In genomic region chr9:122930933-122931850, GRCh38 we compare ENCODE assay signal across 1 cellular context.
A peak's percentile ranks its signal among the peaks of the same experiment; 100 is the strongest.
TF ChIP-seq lines count a peak whose summit lies in the region.

ZBTB26 (minus strand) TSS chr9:122931512; CDS start chr9:122919934, 11,578 bp downstream.

TF ChIP-seq in HepG2, 621 proteins besides CTCF, POLR2A, EP300 and RAD21 (continued from another document and continues in another):
- TF ChIP-seq ZNF326 (CRISPR knock-in tag; IDR thresholded peaks at IDR 0.05; ENCODE audit: borderline replicate concordance) (no peak), NR3C1 (CRISPR knock-in tag; IDR thresholded peaks at IDR 0.05) (no peak), CBX1 (IDR thresholded peaks at IDR 0.05; ENCODE audit: low read depth) (no peak), ATF1 (CRISPR knock-in tag; IDR thresholded peaks at IDR 0.05) (peak; percentile 44; the same call in 1 of the 2 replicates), FOXP1 (IDR thresholded peaks at IDR 0.05) (no peak), FOXP1 (CRISPR knock-in tag; IDR thresholded peaks at IDR 0.05) (0 out of 2 replicates have a peak, but pooled peaks have one; percentile 7), CENPX (CRISPR knock-in tag; IDR thresholded peaks at IDR 0.05) (no peak), HOXA9 (CRISPR knock-in tag; IDR thresholded peaks at IDR 0.05; ENCODE audit: borderline replicate concordance) (no peak), ZNF484 (CRISPR knock-in tag; IDR thresholded peaks at IDR 0.05; ENCODE audit: borderline replicate concordance, low read depth) (no peak), DPF2 (CRISPR knock-in tag; IDR thresholded peaks at IDR 0.05; ENCODE audit: borderline replicate concordance, low read depth) (no peak), NR2F1 (CRISPR knock-in tag; IDR thresholded peaks at IDR 0.05) (no peak), FOXP4 (CRISPR knock-in tag; IDR thresholded peaks at IDR 0.05) (0 out of 2 replicates have a peak, but pooled peaks have one; percentile 32), ZNF124 (CRISPR knock-in tag; IDR thresholded peaks at IDR 0.05) (no peak), ZBTB1 (CRISPR knock-in tag; IDR thresholded peaks at IDR 0.05; ENCODE audit: borderline replicate concordance) (no peak), ZNF460 (CRISPR knock-in tag; IDR thresholded peaks at IDR 0.05; ENCODE audit: borderline replicate concordance) (no peak), SIN3A (IDR thresholded peaks at IDR 0.05; ENCODE audit: borderline replicate concordance, low read depth, low read length) (peak; percentile 86), HOXA5 (CRISPR knock-in tag; IDR thresholded peaks at IDR 0.05) (0 out of 2 replicates have a peak, but pooled peaks have one; percentile 38), ZBTB46 (CRISPR knock-in tag; IDR thresholded peaks at IDR 0.05; ENCODE audit: borderline replicate concordance) (no peak), ZNF616 (CRISPR knock-in tag; IDR thresholded peaks at IDR 0.05; ENCODE audit: low read depth) (no peak), DMAP1 (CRISPR knock-in tag; IDR thresholded peaks at IDR 0.05) (peak; percentile 68), ZNF770 (CRISPR knock-in tag; IDR thresholded peaks at IDR 0.05) (no peak), ZNF891 (CRISPR knock-in tag; IDR thresholded peaks at IDR 0.05) (0 out of 2 replicates have a peak, but pooled peaks have one; percentile 70), SIX4 (CRISPR knock-in tag; IDR thresholded peaks at IDR 0.05) (peak; percentile 39; the same call in 1 of the 2 replicates), ZNF777 (CRISPR knock-in tag; IDR thresholded peaks at IDR 0.05) (peak; percentile 78), ARID3A (IDR thresholded peaks at IDR 0.05; ENCODE audit: low read depth, low read length) (0 out of 2 replicates have a peak, but pooled peaks have one; percentile 26), ZNF512B (CRISPR knock-in tag; IDR thresholded peaks at IDR 0.05; ENCODE audit: borderline replicate concordance) (no peak), RBM39 (IDR thresholded peaks at IDR 0.05; ENCODE audit: low read depth, low read length, poor library complexity, severe bottlenecking) (peak; percentile 40), KLF15 (CRISPR knock-in tag; IDR thresholded peaks at IDR 0.05; ENCODE audit: borderline replicate concordance) (no peak; the same call in 1 of the 2 replicates), GABPA (IDR thresholded peaks at IDR 0.05; ENCODE audit: low read depth, low read length) (peak; percentile 97), GABPA (CRISPR knock-in tag; IDR thresholded peaks at IDR 0.05; ENCODE audit: low read depth) (peak; percentile 98), U2AF2 (IDR thresholded peaks at IDR 0.05; ENCODE audit: low read depth, low read length) (no peak), MIXL1 (CRISPR knock-in tag; IDR thresholded peaks at IDR 0.05) (peak; percentile 61), ZNF558 (CRISPR knock-in tag; IDR thresholded peaks at IDR 0.05; ENCODE audit: borderline replicate concordance) (no peak), SRSF1 (optimal IDR thresholded peaks at IDR 0.05; ENCODE audit: low read depth, low read length) (no peak), ZNF382 (CRISPR knock-in tag; IDR thresholded peaks at IDR 0.05; ENCODE audit: borderline replicate concordance) (no peak), KLF6 (CRISPR knock-in tag; IDR thresholded peaks at IDR 0.05) (peak; percentile 81), MED1 (CRISPR knock-in tag; IDR thresholded peaks at IDR 0.05) (peak; percentile 60; the same call in 1 of the 2 replicates), ZNF333 (CRISPR knock-in tag; IDR thresholded peaks at IDR 0.05; ENCODE audit: borderline replicate concordance) (no peak; the same call in 1 of the 2 replicates), ZNF839 (CRISPR knock-in tag; IDR thresholded peaks at IDR 0.05; ENCODE audit: borderline replicate concordance) (peak; percentile 82), FOXO4 (CRISPR knock-in tag; conservative IDR thresholded peaks at IDR 0.05) (no peak), ZNF724P (CRISPR knock-in tag; IDR thresholded peaks at IDR 0.05; ENCODE audit: borderline replicate concordance) (0 out of 2 replicates have a peak, but pooled peaks have one; percentile 39), CC2D1A (CRISPR knock-in tag; IDR thresholded peaks at IDR 0.05) (no peak), ZBTB26 (CRISPR knock-in tag; IDR thresholded peaks at IDR 0.05; ENCODE audit: borderline replicate concordance) (no peak), PAF1 (CRISPR knock-in tag; IDR thresholded peaks at IDR 0.05) (no peak), ZBTB7A (CRISPR knock-in tag; IDR thresholded peaks at IDR 0.05) (no peak), PATZ1 (CRISPR knock-in tag; IDR thresholded peaks at IDR 0.05) (0 out of 2 replicates have a peak, but pooled peaks have one; percentile 9), MTF2 (CRISPR knock-in tag; IDR thresholded peaks at IDR 0.05; ENCODE audit: borderline replicate concordance) (no peak), ZNF691 (CRISPR knock-in tag; IDR thresholded peaks at IDR 0.05; ENCODE audit: borderline replicate concordance, low read depth) (peak; percentile 88; the same call in 1 of the 2 replicates), IRF1 (CRISPR knock-in tag; IDR thresholded peaks at IDR 0.05; ENCODE audit: low read depth) (no peak)
